In the genomic region with DNA sequence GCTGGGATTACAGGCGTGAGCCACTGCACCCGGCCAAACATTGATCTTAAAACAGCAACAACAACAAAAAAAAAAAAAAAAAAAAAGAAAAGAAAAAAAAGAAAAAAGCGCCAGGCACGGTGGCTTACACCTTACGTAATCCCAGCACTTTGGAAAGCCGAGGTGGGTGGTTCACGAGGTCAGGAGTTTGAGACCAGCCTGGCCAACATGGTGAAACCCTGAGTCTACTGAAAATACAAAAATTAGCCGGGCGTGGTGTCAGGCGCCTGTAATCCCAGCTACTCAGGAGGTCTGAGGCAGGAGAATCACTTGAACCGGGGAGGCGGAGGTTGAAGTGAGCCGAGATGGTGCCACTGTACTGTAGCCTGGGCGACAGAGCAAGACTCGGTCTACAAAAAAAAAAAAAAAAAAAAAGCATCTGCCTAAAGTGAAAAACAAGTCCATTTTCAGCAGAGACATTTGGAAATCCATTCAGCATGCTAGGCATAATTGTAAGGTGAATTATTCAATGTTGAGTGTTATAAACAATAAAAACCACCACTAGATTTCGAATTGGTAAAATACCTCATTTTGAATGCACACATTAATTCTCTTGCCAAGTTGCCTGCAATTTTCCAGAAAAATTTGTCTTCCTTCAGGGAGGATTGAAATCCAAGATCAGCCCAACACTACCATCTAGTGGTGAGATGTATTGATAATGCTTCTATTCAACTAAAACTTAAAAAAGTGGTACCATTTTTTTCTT, we compare ENCODE assay signal across 8 cellular contexts. TPM values are rescaled to one million over a fixed set of nuclear protein-coding genes. Genes with fewer than 3 reads are reported as not detected.
DNase-seq lines count a peak whose midpoint lies in the region; ATAC-seq and TF ChIP-seq lines count a peak whose summit lies in the region.

No MANE protein-coding gene starts in this region.

- intact Hi-C loops in colonic mucosa (cut with DNase I): loop anchor here (5.0 kb wide), 2 partner anchors 43 to 98 kb away; no protein-coding TSS in a partner anchor

- no peaks in the 10 kb centered on the region for H3K79me2 ChIP-seq in OCI-LY1 (ENCODE audit: insufficient read depth, low read length)

- no peak overlapping the region for H2AFZ ChIP-seq in OCI-LY1 (ENCODE audit: low read length)

- H3K4me3 ChIP-seq in HFF-Myc (replicated peaks; ENCODE audit: low read depth, low read length) (no peak overlapping the region), OCI-LY1 (ENCODE audit: low read depth, low read length, poor library complexity, severe bottlenecking) (no peak overlapping the region), colonic mucosa (no peak overlapping the region)

- H3K9me3 ChIP-seq in OCI-LY1 (ENCODE audit: low read length): no peaks in the 10 kb centered on the region
- H3K9me3 ChIP-seq in colonic mucosa: no peaks in the 10 kb centered on the region

- no peak for ATAC-seq in GM21515 (IDR thresholded peaks at IDR 0.05; ENCODE audit: unreplicated experiment)
- no peak for ATAC-seq in HG02852 (IDR thresholded peaks at IDR 0.05; ENCODE audit: unreplicated experiment)

- no peaks in the 10 kb centered on the region for H3K4me1 ChIP-seq in OCI-LY1 (ENCODE audit: insufficient read depth, low read length, severe bottlenecking)
- no peaks in the 10 kb centered on the region for H3K4me1 ChIP-seq in colonic mucosa

- H3K4me2 ChIP-seq in OCI-LY1 (ENCODE audit: low read length): no peak overlapping the region

- H4K20me1 ChIP-seq in OCI-LY1 (ENCODE audit: insufficient read depth, low read length): no peaks in the 10 kb centered on the region

- H3K9ac ChIP-seq in OCI-LY1 (ENCODE audit: low read length) (no peak overlapping the region), colonic mucosa (ENCODE audit: low read depth in 2 of 2, low read length in 2 of 2) (no peak overlapping the region)

- H3K27me3 ChIP-seq in OCI-LY1 (ENCODE audit: insufficient read depth, low read length) (no peaks in the 10 kb centered on the region), colonic mucosa (no peaks in the 10 kb centered on the region)

- DNase-seq in COR-L47 (lab: John Stamatoyannopoulos, UW) (peak; percentile 72), HFF-Myc (ENCODE audit: extremely low read depth, low read depth) (peak; percentile 72), colonic mucosa (no peak), medulla oblongata (ENCODE audit: extremely low spot score) (peak; percentile 88)
- DNase-seq in activated T-cell treated with anti-CD3 and anti-CD28 coated beads, Interleukin-2, amount 50 U/mL, for 1 hour: no peak

- TF ChIP-seq CTCF in HFF-Myc (IDR thresholded peaks at IDR 0.05; ENCODE audit: low read depth, low read length, missing control alignments): peak; percentile 48
- peak; percentile 83 for TF ChIP-seq CTCF in OCI-LY1 (IDR thresholded peaks at IDR 0.05; ENCODE audit: low read length)
- peak; percentile 47 for TF ChIP-seq CTCF in colonic mucosa (IDR thresholded peaks at IDR 0.05)

- no peaks in the 10 kb centered on the region for H3K9me2 ChIP-seq in OCI-LY1 (ENCODE audit: low read depth, low read length)

- H3K36me3 ChIP-seq in OCI-LY1 (ENCODE audit: insufficient read depth, low read length) (no peaks in the 10 kb centered on the region), colonic mucosa (peaks cover 3% of the 10 kb centered on the region)

- no peaks in the 10 kb centered on the region for H3F3A ChIP-seq in OCI-LY1 (ENCODE audit: insufficient read depth, low read length)

- H3K27ac ChIP-seq in OCI-LY1 (ENCODE audit: low read depth, low read length, poor library complexity, severe bottlenecking): no peak overlapping the region
- H3K27ac ChIP-seq in colonic mucosa: no peak overlapping the region

RNA-seq across cellular contexts. Expression of a gene that starts 8.0 kb away (rescaled TPM):
- total RNA-seq in colonic mucosa: 10 to 100 TPM; 17.6 to 19.4 TPM

Comparison
In these comparisons a context has a peak if more than half of its experiments do, and no peak if none do; other contexts are left out.
1. DNase-seq: peak in COR-L47 (single experiment), HFF-Myc (single experiment) and medulla oblongata (single experiment); none in colonic mucosa (single experiment) and activated T-cell treated with anti-CD3 and anti-CD28 coated beads, Interleukin-2, amount 50 U/mL, for 1 hour (single experiment).
2. Peak in every context shown above with its lines, with median percentiles within 50 percentile points of each other: CTCF ChIP-seq.